Comparison of ENCODE assay signal across 34 cellular contexts in the genomic region with DNA sequence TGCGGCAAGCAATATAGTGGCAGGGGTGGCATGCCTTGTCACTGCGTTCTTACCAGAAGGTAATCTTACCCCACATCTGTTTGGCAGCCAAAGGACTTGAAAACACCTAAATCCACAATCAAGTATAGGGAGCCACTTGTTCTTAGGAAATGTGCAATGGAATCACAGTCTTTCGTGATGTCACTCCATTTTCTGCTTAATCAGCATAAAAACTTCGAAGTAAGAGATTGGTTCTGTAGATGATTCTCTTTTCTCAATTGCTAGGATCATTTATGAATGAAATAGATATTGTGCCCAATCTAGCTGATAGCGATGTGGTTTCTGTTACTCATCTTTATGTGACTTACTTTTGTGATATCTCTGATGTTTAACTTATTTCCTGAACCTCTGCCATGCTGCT.
"Had no signal": no experiment of that assay in that cellular context is flagged by ENCODE, and none has a peak within 500 bp of the region (broad histone marks: within the 10 kb centered on the region; RNA-seq: fewer than 3 reads in every experiment).

No MANE protein-coding gene starts in this region.

- ATAC-seq: activated CD4-positive, alpha-beta T cell treated with anti-CD3 and anti-CD28 coated beads for 36 hours; activated CD8-positive, alpha-beta memory T cell treated with anti-CD3 and anti-CD28 coated beads, Interleukin-2, amount 10 ng/mL, durations not matched to agents 7 days and 5 days; activated CD8-positive, alpha-beta T cell treated with anti-CD3 and anti-CD28 coated beads, Interleukin-2, amount 10 ng/mL, durations not matched to agents 7 days and 5 days; activated naive CD4-positive, alpha-beta T cell treated with anti-CD3 and anti-CD28 coated beads, Interleukin-2, amount 50 U/mL, for 72 hours; activated T-cell treated with anti-CD3 and anti-CD28 coated beads, Interleukin-2, amount 50 U/mL, for 72 hours; activated T-helper 17 cell treated with anti-CD3 and anti-CD28 coated beads, Interleukin-2, amount 50 U/mL, for 72 hours; body of pancreas had no signal

- H3K36me3 ChIP-seq: adrenal gland, brain microvascular endothelial cell, breast epithelium had no signal

- H3K4me3 ChIP-seq: adrenal gland, body of pancreas, breast epithelium had no signal

- FAIRE-seq: astrocyte, TTC549 had no signal

- H3K4me1 ChIP-seq: adrenal gland, body of pancreas, breast epithelium had no signal

- DNase-seq: activated B cell treated with CpG ODN at 0.5 μM for 24 hours; activated CD4-positive, alpha-beta memory T cell treated with anti-CD3 and anti-CD28 coated beads, Interleukin-2, amount 10 ng/mL, durations not matched to agents 7 days and 5 days; activated CD4-positive, alpha-beta T cell treated with anti-CD3 and anti-CD28 coated beads for 36 hours; activated CD4-positive, alpha-beta T cell treated with anti-CD3 and anti-CD28 coated beads for 48 hours; activated CD4-positive, alpha-beta T cell treated with anti-CD3 and anti-CD28 coated beads, Interleukin-2, amount 10 ng/mL, durations not matched to agents 7 days and 5 days; activated CD4-positive, alpha-beta T cell treated with anti-CD3 and anti-CD28 coated beads, Interleukin-2, amount 50 U/mL, for 48 hours; activated CD4-positive, CD25-positive, alpha-beta regulatory T cell treated with anti-CD3 and anti-CD28 coated beads, Interleukin-2, amount 50 U/mL, for 72 hours; activated CD8-positive, alpha-beta memory T cell treated with anti-CD3 and anti-CD28 coated beads for 24 hours; activated CD8-positive, alpha-beta memory T cell treated with anti-CD3 and anti-CD28 coated beads, Interleukin-2, amount 10 ng/mL, durations not matched to agents 7 days and 5 days; activated CD8-positive, alpha-beta memory T cell treated with anti-CD3 and anti-CD28 coated beads, Interleukin-2, amount 50 U/mL, for 48 hours; activated CD8-positive, alpha-beta T cell treated with anti-CD3 and anti-CD28 coated beads, Interleukin-2, amount 10 ng/mL, durations not matched to agents 7 days and 5 days; activated effector memory CD4-positive, alpha-beta T cell treated with anti-CD3 and anti-CD28 coated beads, Interleukin-2, amount 50 U/mL, for 16 hours; activated gamma-delta T cell treated with Interleukin-2 at 50 U/mL for 16 hours; activated naive CD4-positive, alpha-beta T cell; activated naive CD4-positive, alpha-beta T cell treated with anti-CD3 and anti-CD28 coated beads for 36 hours; activated naive CD4-positive, alpha-beta T cell treated with anti-CD3 and anti-CD28 coated beads, Interleukin-2, amount 50 U/mL, for 16 hours; activated naive CD8-positive, alpha-beta T cell treated with anti-CD3 and anti-CD28 coated beads for 36 hours; activated T-cell treated with anti-CD3 and anti-CD28 coated beads, Interleukin-2, amount 50 U/mL, for 24 hours; activated T-cell treated with anti-CD3 and anti-CD28 coated beads, Interleukin-2, amount 50 U/mL, for 72 hours; adrenal gland; amniotic stem cell; aorta; body of pancreas; brain microvascular endothelial cell; central memory CD4-positive, alpha-beta T cell; T-helper 1 cell; T-helper 2 cell; T-helper 9 cell had no signal

- H3K27ac ChIP-seq: adrenal gland, body of pancreas, brain microvascular endothelial cell, breast epithelium, VCaP had no signal

- H3K27me3 ChIP-seq: adrenal gland, body of pancreas, brain microvascular endothelial cell, breast epithelium had no signal

- H3K9me3 ChIP-seq: adrenal gland, body of pancreas, breast epithelium had no signal
